Comparison of ENCODE assay signal across 8 cellular contexts in genomic region chr17:30735644-30736043, GRCh38.
DNase-seq lines count a peak whose midpoint lies in the region; ATAC-seq and TF ChIP-seq lines count a peak whose summit lies in the region.
"Not testable (repeated sequence)": the region's sequence is repeated elsewhere in the genome, so short reads cannot be mapped to it uniquely, and the experiment has no call there.

No MANE protein-coding gene starts in this region.

- DNase-seq in T-helper 17 cell; activated CD4-positive, alpha-beta T cell treated with anti-CD3 and anti-CD28 coated beads, Interleukin-2, amount 10 ng/mL, durations not matched to agents 24 days and 14 days; activated T-helper 2 cell treated with anti-CD3 and anti-CD28 coated beads, Interferon-gamma antibody, Interleukin-2, Interleukin-4, amounts not matched to agents 10 μg/mL and 5 μg/mL and 100 μg/mL, durations not matched to agents 14 hours and 24 hours and 36 hours (ENCODE audit: low spot score); central memory CD8-positive, alpha-beta T cell (ENCODE audit: low spot score in 2 of 2); mesothelial cell of epicardium (ENCODE audit: low spot score in 2 of 2, unreplicated experiment in 2 of 2); neural progenitor cell (ENCODE audit: low spot score); type B pancreatic cell (ENCODE audit: extremely low spot score, unreplicated experiment): not testable (repeated sequence)

- H3K27me3 ChIP-seq in Loucy (ENCODE audit: insufficient read depth, low read length, poor library complexity, severe bottlenecking); neural progenitor cell: not testable (repeated sequence)

- H3K36me3 ChIP-seq in Loucy (ENCODE audit: insufficient read depth, low read length); neural progenitor cell: not testable (repeated sequence)

- peaks cover 51% of the 10 kb centered on the region for H4K20me1 ChIP-seq in Loucy (ENCODE audit: insufficient read depth, low read length, poor library complexity, severe bottlenecking)
- peaks cover 83% of the 10 kb centered on the region for H4K20me1 ChIP-seq in neural progenitor cell (ENCODE audit: low read depth)

- H3K36me3 Mint-ChIP-seq in T-helper 17 cell (ENCODE audit: low read depth), result not testable (repeated sequence)
- H3K36me3 Mint-ChIP-seq in activated CD4-positive, alpha-beta T cell treated with anti-CD3 and anti-CD28 coated beads, Interleukin-2, amount 10 ng/mL, durations not matched to agents 24 days and 14 days (ENCODE audit: low read depth), result peaks cover 43% of the 10 kb centered on the region
- H3K36me3 Mint-ChIP-seq in activated T-helper 2 cell treated with anti-CD3 and anti-CD28 coated beads, Interferon-gamma antibody, Interleukin-2, Interleukin-4, amounts not matched to agents 10 μg/mL and 5 μg/mL and 100 μg/mL, durations not matched to agents 14 hours and 24 hours and 36 hours (ENCODE audit: low read depth), result peaks cover 49% of the 10 kb centered on the region
- peaks cover 26% of the 10 kb centered on the region for H3K36me3 Mint-ChIP-seq in central memory CD8-positive, alpha-beta T cell (ENCODE audit: insufficient read depth)
- peaks cover 16% of the 10 kb centered on the region for H3K36me3 Mint-ChIP-seq in mesothelial cell of epicardium
- peaks cover 10% of the 10 kb centered on the region for H3K36me3 Mint-ChIP-seq in neural progenitor cell
- peaks cover 11% of the 10 kb centered on the region for H3K36me3 Mint-ChIP-seq in type B pancreatic cell

- H3K9me3 Mint-ChIP-seq in activated CD4-positive, alpha-beta T cell treated with anti-CD3 and anti-CD28 coated beads, Interleukin-2, amount 10 ng/mL, durations not matched to agents 24 days and 14 days; activated T-helper 2 cell treated with anti-CD3 and anti-CD28 coated beads, Interferon-gamma antibody, Interleukin-2, Interleukin-4, amounts not matched to agents 10 μg/mL and 5 μg/mL and 100 μg/mL, durations not matched to agents 14 hours and 24 hours and 36 hours; central memory CD8-positive, alpha-beta T cell; mesothelial cell of epicardium; neural progenitor cell; type B pancreatic cell: not testable (repeated sequence)

- not testable (repeated sequence) for H2AFZ ChIP-seq in Loucy (ENCODE audit: low read length); neural progenitor cell (replicated peaks)

- intact Hi-C loops in activated CD4-positive, alpha-beta T cell treated with anti-CD3 and anti-CD28 coated beads, Interleukin-2, amount 10 ng/mL, durations not matched to agents 24 days and 14 days (cut with micrococcal nuclease); activated T-helper 2 cell treated with anti-CD3 and anti-CD28 coated beads, Interferon-gamma antibody, Interleukin-2, Interleukin-4, amounts not matched to agents 10 μg/mL and 5 μg/mL and 100 μg/mL, durations not matched to agents 14 hours and 24 hours and 36 hours (cut with micrococcal nuclease): not testable (repeated sequence)

- H3K4me3 ChIP-seq in Loucy (ENCODE audit: low read length, poor library complexity, severe bottlenecking), result peak overlapping the region; percentile 70
- H3K4me3 ChIP-seq in neural progenitor cell, result not testable (repeated sequence)

- peaks cover 15% of the 10 kb centered on the region for H3K4me1 Mint-ChIP-seq in T-helper 17 cell
- H3K4me1 Mint-ChIP-seq in activated CD4-positive, alpha-beta T cell treated with anti-CD3 and anti-CD28 coated beads, Interleukin-2, amount 10 ng/mL, durations not matched to agents 24 days and 14 days; central memory CD8-positive, alpha-beta T cell: not testable (repeated sequence)
- H3K4me1 Mint-ChIP-seq in activated T-helper 2 cell treated with anti-CD3 and anti-CD28 coated beads, Interferon-gamma antibody, Interleukin-2, Interleukin-4, amounts not matched to agents 10 μg/mL and 5 μg/mL and 100 μg/mL, durations not matched to agents 14 hours and 24 hours and 36 hours (ENCODE audit: low read depth), result peaks cover 20% of the 10 kb centered on the region
- H3K4me1 Mint-ChIP-seq in mesothelial cell of epicardium, result peaks cover 14% of the 10 kb centered on the region
- peaks cover 24% of the 10 kb centered on the region for H3K4me1 Mint-ChIP-seq in neural progenitor cell
- peaks cover 13% of the 10 kb centered on the region for H3K4me1 Mint-ChIP-seq in type B pancreatic cell (ENCODE audit: unreplicated experiment)

- H3K27ac Mint-ChIP-seq in T-helper 17 cell; central memory CD8-positive, alpha-beta T cell (ENCODE audit: low read depth); type B pancreatic cell: not testable (repeated sequence)
- peak overlapping the region; percentile 49 for H3K27ac Mint-ChIP-seq in activated CD4-positive, alpha-beta T cell treated with anti-CD3 and anti-CD28 coated beads, Interleukin-2, amount 10 ng/mL, durations not matched to agents 24 days and 14 days
- H3K27ac Mint-ChIP-seq in activated T-helper 2 cell treated with anti-CD3 and anti-CD28 coated beads, Interferon-gamma antibody, Interleukin-2, Interleukin-4, amounts not matched to agents 10 μg/mL and 5 μg/mL and 100 μg/mL, durations not matched to agents 14 hours and 24 hours and 36 hours, result peak overlapping the region; percentile 60
- H3K27ac Mint-ChIP-seq in mesothelial cell of epicardium (peak overlapping the region; percentile 35), neural progenitor cell (peak overlapping the region; percentile 30)

- peak overlapping the region; percentile 68 for H3K9ac ChIP-seq in Loucy (ENCODE audit: low read depth, low read length, poor library complexity, severe bottlenecking)
- H3K9ac ChIP-seq in neural progenitor cell, result not testable (repeated sequence)

- not testable (repeated sequence) for H3K27ac ChIP-seq in neural progenitor cell

- H3F3A ChIP-seq in Loucy (ENCODE audit: low read depth), result not testable (repeated sequence)
- peaks cover 20% of the 10 kb centered on the region for H3F3A ChIP-seq in neural progenitor cell (ENCODE audit: low read depth)

- H3K4me1 ChIP-seq in Loucy (ENCODE audit: insufficient read depth, low read length, poor library complexity, severe bottlenecking) (peaks cover 22% of the 10 kb centered on the region), neural progenitor cell (peaks cover 24% of the 10 kb centered on the region)

- H3K27me3 Mint-ChIP-seq in T-helper 17 cell; activated CD4-positive, alpha-beta T cell treated with anti-CD3 and anti-CD28 coated beads, Interleukin-2, amount 10 ng/mL, durations not matched to agents 24 days and 14 days; activated T-helper 2 cell treated with anti-CD3 and anti-CD28 coated beads, Interferon-gamma antibody, Interleukin-2, Interleukin-4, amounts not matched to agents 10 μg/mL and 5 μg/mL and 100 μg/mL, durations not matched to agents 14 hours and 24 hours and 36 hours (ENCODE audit: low read depth); central memory CD8-positive, alpha-beta T cell; mesothelial cell of epicardium (ENCODE audit: low read depth); neural progenitor cell (ENCODE audit: insufficient read depth, low read depth); type B pancreatic cell: not testable (repeated sequence)

- TF ChIP-seq CTCF in Loucy (conservative IDR thresholded peaks at IDR 0.05; ENCODE audit: low read length); mesothelial cell of epicardium (IDR thresholded peaks at IDR 0.05; ENCODE audit: unreplicated experiment); neural progenitor cell (IDR thresholded peaks at IDR 0.05); type B pancreatic cell (conservative IDR thresholded peaks at IDR 0.05): not testable (repeated sequence)

- H3K79me2 ChIP-seq in Loucy (ENCODE audit: insufficient read depth, low read length) (peaks cover 87% of the 10 kb centered on the region), neural progenitor cell (ENCODE audit: low read depth) (peaks cover 91% of the 10 kb centered on the region)

- not testable (repeated sequence) for H3K9me3 ChIP-seq in Loucy (ENCODE audit: insufficient read depth, low read depth, low read length); T-helper 17 cell (ENCODE audit: control insufficient read depth, low read length, poor library complexity, severe bottlenecking); neural progenitor cell (ENCODE audit: low read depth)

- peak overlapping the region; percentile 92 for H3K4me2 ChIP-seq in Loucy (ENCODE audit: low read depth, low read length, poor library complexity, severe bottlenecking)
- H3K4me2 ChIP-seq in neural progenitor cell, result not testable (repeated sequence)

- not testable (repeated sequence) for H3K9me2 ChIP-seq in Loucy (replicated peaks; ENCODE audit: low read depth, low read length)

- H3K4me3 Mint-ChIP-seq in T-helper 17 cell (peak overlapping the region; percentile 52), neural progenitor cell (peak overlapping the region; percentile 42), type B pancreatic cell (peak overlapping the region; percentile 76)
- H3K4me3 Mint-ChIP-seq in activated CD4-positive, alpha-beta T cell treated with anti-CD3 and anti-CD28 coated beads, Interleukin-2, amount 10 ng/mL, durations not matched to agents 24 days and 14 days, result peak overlapping the region; percentile 11
- H3K4me3 Mint-ChIP-seq in activated T-helper 2 cell treated with anti-CD3 and anti-CD28 coated beads, Interferon-gamma antibody, Interleukin-2, Interleukin-4, amounts not matched to agents 10 μg/mL and 5 μg/mL and 100 μg/mL, durations not matched to agents 14 hours and 24 hours and 36 hours (ENCODE audit: low read depth), result peak overlapping the region; percentile 35
- peak overlapping the region; percentile 35 for H3K4me3 Mint-ChIP-seq in central memory CD8-positive, alpha-beta T cell
- H3K4me3 Mint-ChIP-seq in mesothelial cell of epicardium, result not testable (repeated sequence)

- ATAC-seq in T-helper 17 cell; central memory CD8-positive, alpha-beta T cell (replicated peaks; ENCODE audit: extremely low read depth, poor library complexity, severe bottlenecking): not testable (repeated sequence)
